1 cellular context compared by ENCODE assay signal in the genomic region with DNA sequence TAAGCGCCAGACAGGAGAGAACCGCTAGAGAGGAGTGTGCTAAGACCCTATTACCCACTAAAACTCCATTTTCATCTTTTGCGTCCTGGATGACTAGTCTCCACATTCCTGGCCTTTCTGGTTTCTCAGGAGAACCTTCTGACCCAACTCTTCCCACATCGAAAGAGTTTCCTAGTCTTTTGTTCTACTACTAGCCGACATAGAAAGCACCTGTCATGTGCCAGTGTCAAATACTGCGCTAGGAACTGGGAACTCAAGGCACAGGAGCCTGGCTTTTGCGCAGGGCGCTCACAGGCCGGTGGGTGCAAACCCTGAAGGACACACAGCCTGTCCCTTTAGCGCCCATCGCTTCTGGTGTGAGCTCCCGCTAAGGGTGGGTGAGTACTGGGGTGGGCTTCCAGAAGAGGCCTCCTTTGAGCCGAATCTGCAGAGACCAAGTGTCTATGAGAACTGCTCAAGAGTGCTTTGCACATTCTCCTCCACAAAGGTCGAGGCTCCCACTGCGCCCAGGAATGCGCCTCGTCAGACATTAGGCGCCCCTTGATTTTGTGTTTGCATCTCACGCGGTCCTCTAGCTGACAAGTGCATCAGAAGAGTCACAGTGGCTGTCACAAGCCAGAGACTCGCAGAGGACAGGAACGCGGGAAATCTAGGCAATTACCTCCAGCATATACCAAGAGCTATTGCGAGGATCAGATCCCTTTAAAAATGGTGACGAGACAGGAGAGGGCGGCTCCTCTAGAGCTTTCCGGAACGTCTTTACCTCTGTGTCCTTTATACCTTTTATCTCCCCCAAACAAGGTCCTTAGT.
TF ChIP-seq lines count a peak whose summit lies in the region.

No MANE protein-coding gene starts in this region.

TF ChIP-seq in HepG2, 621 proteins besides CTCF, POLR2A, EP300 and RAD21 (continued from another document and continues in another):
- TF ChIP-seq, protein P1, sequence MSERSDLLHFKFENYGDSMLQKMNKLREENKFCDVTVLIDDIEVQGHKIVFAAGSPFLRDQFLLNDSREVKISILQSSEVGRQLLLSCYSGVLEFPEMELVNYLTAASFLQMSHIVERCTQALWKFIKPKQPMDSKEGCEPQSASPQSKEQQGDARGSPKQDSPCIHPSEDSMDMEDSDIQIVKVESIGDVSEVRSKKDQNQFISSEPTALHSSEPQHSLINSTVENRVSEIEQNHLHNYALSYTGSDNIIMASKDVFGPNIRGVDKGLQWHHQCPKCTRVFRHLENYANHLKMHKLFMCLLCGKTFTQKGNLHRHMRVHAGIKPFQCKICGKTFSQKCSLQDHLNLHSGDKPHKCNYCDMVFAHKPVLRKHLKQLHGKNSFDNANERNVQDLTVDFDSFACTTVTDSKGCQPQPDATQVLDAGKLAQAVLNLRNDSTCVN (CRISPR knock-in tag; IDR thresholded peaks at IDR 0.05; ENCODE audit: borderline replicate concordance), result no peak
- TF ChIP-seq ZFAT (CRISPR knock-in tag; conservative IDR thresholded peaks at IDR 0.05) (0 out of 2 replicates have a peak, but pooled peaks have one; percentile 17), ZKSCAN1 (IDR thresholded peaks at IDR 0.05; ENCODE audit: low read length) (no peak), ZNF225 (CRISPR knock-in tag; IDR thresholded peaks at IDR 0.05) (no peak), JDP2 (CRISPR knock-in tag; IDR thresholded peaks at IDR 0.05; ENCODE audit: borderline replicate concordance) (no peak), ZIK1 (CRISPR knock-in tag; IDR thresholded peaks at IDR 0.05; ENCODE audit: borderline replicate concordance, low read depth) (no peak), NR3C1 (CRISPR knock-in tag; IDR thresholded peaks at IDR 0.05) (no peak), YEATS2 (CRISPR knock-in tag; IDR thresholded peaks at IDR 0.05; ENCODE audit: borderline replicate concordance) (no peak), ERF (CRISPR knock-in tag; IDR thresholded peaks at IDR 0.05) (no peak), ZC3H4 (CRISPR knock-in tag; IDR thresholded peaks at IDR 0.05; ENCODE audit: borderline replicate concordance) (peak; percentile 58; the same call in 1 of the 2 replicates), PTBP1 (IDR thresholded peaks at IDR 0.05; ENCODE audit: low read depth, low read length, poor library complexity, severe bottlenecking) (no peak), TARDBP (CRISPR knock-in tag; IDR thresholded peaks at IDR 0.05) (no peak), MBNL3 (CRISPR knock-in tag; conservative IDR thresholded peaks at IDR 0.05) (no peak), ZNF703 (CRISPR knock-in tag; IDR thresholded peaks at IDR 0.05; ENCODE audit: borderline replicate concordance) (no peak), ZNF879 (CRISPR knock-in tag; IDR thresholded peaks at IDR 0.05) (no peak), ZNF772 (CRISPR knock-in tag; IDR thresholded peaks at IDR 0.05) (0 out of 2 replicates have a peak, but pooled peaks have one; percentile 19), ARHGAP35 (CRISPR knock-in tag; IDR thresholded peaks at IDR 0.05; ENCODE audit: borderline replicate concordance) (no peak), NFYB (CRISPR knock-in tag; IDR thresholded peaks at IDR 0.05) (no peak), ZNF484 (CRISPR knock-in tag; IDR thresholded peaks at IDR 0.05; ENCODE audit: borderline replicate concordance, low read depth) (no peak), ZNF510 (CRISPR knock-in tag; IDR thresholded peaks at IDR 0.05; ENCODE audit: low read depth) (0 out of 2 replicates have a peak, but pooled peaks have one; percentile 1), ATM (IDR thresholded peaks at IDR 0.05; ENCODE audit: borderline replicate concordance) (no peak), MAZ (IDR thresholded peaks at IDR 0.05; ENCODE audit: borderline replicate concordance, low read depth, low read length) (no peak), MAZ (CRISPR knock-in tag; IDR thresholded peaks at IDR 0.05; ENCODE audit: low read depth) (no peak), ZNF768 (CRISPR knock-in tag; IDR thresholded peaks at IDR 0.05) (peak; percentile 63; the same call in 1 of the 2 replicates), FOXJ3 (CRISPR knock-in tag; IDR thresholded peaks at IDR 0.05; ENCODE audit: borderline replicate concordance) (no peak), ZNF296 (CRISPR knock-in tag; conservative IDR thresholded peaks at IDR 0.05) (no peak), ZFP90 (CRISPR knock-in tag; IDR thresholded peaks at IDR 0.05; ENCODE audit: borderline replicate concordance) (no peak; the same call in 1 of the 2 replicates), ZNF546 (CRISPR knock-in tag; conservative IDR thresholded peaks at IDR 0.05) (no peak), TEAD3 (CRISPR knock-in tag; optimal IDR thresholded peaks at IDR 0.05; ENCODE audit: borderline replicate concordance) (peak; percentile 60), GLI4 (CRISPR knock-in tag; IDR thresholded peaks at IDR 0.05; ENCODE audit: borderline replicate concordance) (no peak), ZNF614 (CRISPR knock-in tag; IDR thresholded peaks at IDR 0.05; ENCODE audit: borderline replicate concordance) (no peak), MAFG (CRISPR knock-in tag; IDR thresholded peaks at IDR 0.05) (no peak), POLR2G (IDR thresholded peaks at IDR 0.05; ENCODE audit: low read depth, low read length) (no peak; the same call in 1 of the 2 replicates), ATF7 (IDR thresholded peaks at IDR 0.05) (no peak), ATF7 (CRISPR knock-in tag; IDR thresholded peaks at IDR 0.05) (no peak), ZNF331 (CRISPR knock-in tag; IDR thresholded peaks at IDR 0.05) (0 out of 2 replicates have a peak, but pooled peaks have one; percentile 26), CEBPG (CRISPR knock-in tag; IDR thresholded peaks at IDR 0.05) (no peak), ZNF263 (CRISPR knock-in tag; IDR thresholded peaks at IDR 0.05) (no peak), RELA (CRISPR knock-in tag; IDR thresholded peaks at IDR 0.05) (no peak), SALL1 (CRISPR knock-in tag; IDR thresholded peaks at IDR 0.05) (peak; percentile 50; the same call in 1 of the 2 replicates), MXI1 (IDR thresholded peaks at IDR 0.05; ENCODE audit: borderline replicate concordance, low read depth, low read length) (0 out of 3 replicates have a peak, but pooled peaks have one; percentile 34), ETV5 (CRISPR knock-in tag; IDR thresholded peaks at IDR 0.05; ENCODE audit: borderline replicate concordance) (no peak), SRF (IDR thresholded peaks at IDR 0.05; ENCODE audit: low read depth, low read length) (no peak), ZFP36 (IDR thresholded peaks at IDR 0.05; ENCODE audit: borderline replicate concordance, low read depth, low read length, partially characterized antibody) (no peak), TBX3 (IDR thresholded peaks at IDR 0.05; ENCODE audit: borderline replicate concordance) (0 out of 2 replicates have a peak, but pooled peaks have one; percentile 9), DMAP1 (CRISPR knock-in tag; IDR thresholded peaks at IDR 0.05) (no peak)
- TF ChIP-seq, protein P2, sequence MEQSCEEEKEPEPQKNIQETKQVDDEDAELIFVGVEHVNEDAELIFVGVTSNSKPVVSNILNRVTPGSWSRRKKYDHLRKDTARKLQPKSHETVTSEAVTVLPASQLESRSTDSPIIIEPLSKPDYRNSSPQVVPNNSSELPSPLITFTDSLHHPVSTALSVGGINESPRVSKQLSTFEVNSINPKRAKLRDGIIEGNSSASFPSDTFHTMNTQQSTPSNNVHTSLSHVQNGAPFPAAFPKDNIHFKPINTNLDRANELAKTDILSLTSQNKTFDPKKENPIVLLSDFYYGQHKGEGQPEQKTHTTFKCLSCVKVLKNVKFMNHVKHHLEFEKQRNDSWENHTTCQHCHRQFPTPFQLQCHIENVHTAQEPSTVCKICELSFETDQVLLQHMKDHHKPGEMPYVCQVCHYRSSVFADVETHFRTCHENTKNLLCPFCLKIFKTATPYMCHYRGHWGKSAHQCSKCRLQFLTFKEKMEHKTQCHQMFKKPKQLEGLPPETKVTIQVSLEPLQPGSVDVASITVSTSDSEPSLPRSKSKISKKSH (CRISPR knock-in tag; IDR thresholded peaks at IDR 0.05; ENCODE audit: borderline replicate concordance), result no peak; the same call in 1 of the 2 replicates
- TF ChIP-seq, protein P3, sequence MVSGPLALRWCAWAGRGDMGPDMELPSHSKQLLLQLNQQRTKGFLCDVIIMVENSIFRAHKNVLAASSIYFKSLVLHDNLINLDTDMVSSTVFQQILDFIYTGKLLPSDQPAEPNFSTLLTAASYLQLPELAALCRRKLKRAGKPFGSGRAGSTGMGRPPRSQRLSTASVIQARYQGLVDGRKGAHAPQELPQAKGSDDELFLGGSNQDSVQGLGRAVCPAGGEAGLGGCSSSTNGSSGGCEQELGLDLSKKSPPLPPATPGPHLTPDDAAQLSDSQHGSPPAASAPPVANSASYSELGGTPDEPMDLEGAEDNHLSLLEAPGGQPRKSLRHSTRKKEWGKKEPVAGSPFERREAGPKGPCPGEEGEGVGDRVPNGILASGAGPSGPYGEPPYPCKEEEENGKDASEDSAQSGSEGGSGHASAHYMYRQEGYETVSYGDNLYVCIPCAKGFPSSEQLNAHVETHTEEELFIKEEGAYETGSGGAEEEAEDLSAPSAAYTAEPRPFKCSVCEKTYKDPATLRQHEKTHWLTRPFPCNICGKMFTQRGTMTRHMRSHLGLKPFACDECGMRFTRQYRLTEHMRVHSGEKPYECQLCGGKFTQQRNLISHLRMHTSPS (CRISPR knock-in tag; IDR thresholded peaks at IDR 0.05; ENCODE audit: low read depth), result no peak
- TF ChIP-seq, protein P4, sequence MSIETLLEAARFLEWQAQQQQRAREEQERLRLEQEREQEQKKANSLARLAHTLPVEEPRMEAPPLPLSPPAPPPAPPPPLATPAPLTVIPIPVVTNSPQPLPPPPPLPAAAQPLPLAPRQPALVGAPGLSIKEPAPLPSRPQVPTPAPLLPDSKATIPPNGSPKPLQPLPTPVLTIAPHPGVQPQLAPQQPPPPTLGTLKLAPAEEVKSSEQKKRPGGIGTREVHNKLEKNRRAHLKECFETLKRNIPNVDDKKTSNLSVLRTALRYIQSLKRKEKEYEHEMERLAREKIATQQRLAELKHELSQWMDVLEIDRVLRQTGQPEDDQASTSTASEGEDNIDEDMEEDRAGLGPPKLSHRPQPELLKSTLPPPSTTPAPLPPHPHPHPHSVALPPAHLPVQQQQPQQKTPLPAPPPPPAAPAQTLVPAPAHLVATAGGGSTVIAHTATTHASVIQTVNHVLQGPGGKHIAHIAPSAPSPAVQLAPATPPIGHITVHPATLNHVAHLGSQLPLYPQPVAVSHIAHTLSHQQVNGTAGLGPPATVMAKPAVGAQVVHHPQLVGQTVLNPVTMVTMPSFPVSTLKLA (IDR thresholded peaks at IDR 0.05), result no peak
- TF ChIP-seq, protein P5, sequence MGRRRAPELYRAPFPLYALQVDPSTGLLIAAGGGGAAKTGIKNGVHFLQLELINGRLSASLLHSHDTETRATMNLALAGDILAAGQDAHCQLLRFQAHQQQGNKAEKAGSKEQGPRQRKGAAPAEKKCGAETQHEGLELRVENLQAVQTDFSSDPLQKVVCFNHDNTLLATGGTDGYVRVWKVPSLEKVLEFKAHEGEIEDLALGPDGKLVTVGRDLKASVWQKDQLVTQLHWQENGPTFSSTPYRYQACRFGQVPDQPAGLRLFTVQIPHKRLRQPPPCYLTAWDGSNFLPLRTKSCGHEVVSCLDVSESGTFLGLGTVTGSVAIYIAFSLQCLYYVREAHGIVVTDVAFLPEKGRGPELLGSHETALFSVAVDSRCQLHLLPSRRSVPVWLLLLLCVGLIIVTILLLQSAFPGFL (CRISPR knock-in tag; IDR thresholded peaks at IDR 0.05), result no peak
- TF ChIP-seq, protein P6, sequence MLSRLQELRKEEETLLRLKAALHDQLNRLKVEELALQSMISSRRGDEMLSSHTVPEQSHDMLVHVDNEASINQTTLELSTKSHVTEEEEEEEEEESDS (CRISPR knock-in tag; IDR thresholded peaks at IDR 0.05; ENCODE audit: borderline replicate concordance), result no peak
- TF ChIP-seq, protein P7, sequence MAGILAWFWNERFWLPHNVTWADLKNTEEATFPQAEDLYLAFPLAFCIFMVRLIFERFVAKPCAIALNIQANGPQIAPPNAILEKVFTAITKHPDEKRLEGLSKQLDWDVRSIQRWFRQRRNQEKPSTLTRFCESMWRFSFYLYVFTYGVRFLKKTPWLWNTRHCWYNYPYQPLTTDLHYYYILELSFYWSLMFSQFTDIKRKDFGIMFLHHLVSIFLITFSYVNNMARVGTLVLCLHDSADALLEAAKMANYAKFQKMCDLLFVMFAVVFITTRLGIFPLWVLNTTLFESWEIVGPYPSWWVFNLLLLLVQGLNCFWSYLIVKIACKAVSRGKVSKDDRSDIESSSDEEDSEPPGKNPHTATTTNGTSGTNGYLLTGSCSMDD (CRISPR knock-in tag; IDR thresholded peaks at IDR 0.05), result no peak
- TF ChIP-seq, protein P8, sequence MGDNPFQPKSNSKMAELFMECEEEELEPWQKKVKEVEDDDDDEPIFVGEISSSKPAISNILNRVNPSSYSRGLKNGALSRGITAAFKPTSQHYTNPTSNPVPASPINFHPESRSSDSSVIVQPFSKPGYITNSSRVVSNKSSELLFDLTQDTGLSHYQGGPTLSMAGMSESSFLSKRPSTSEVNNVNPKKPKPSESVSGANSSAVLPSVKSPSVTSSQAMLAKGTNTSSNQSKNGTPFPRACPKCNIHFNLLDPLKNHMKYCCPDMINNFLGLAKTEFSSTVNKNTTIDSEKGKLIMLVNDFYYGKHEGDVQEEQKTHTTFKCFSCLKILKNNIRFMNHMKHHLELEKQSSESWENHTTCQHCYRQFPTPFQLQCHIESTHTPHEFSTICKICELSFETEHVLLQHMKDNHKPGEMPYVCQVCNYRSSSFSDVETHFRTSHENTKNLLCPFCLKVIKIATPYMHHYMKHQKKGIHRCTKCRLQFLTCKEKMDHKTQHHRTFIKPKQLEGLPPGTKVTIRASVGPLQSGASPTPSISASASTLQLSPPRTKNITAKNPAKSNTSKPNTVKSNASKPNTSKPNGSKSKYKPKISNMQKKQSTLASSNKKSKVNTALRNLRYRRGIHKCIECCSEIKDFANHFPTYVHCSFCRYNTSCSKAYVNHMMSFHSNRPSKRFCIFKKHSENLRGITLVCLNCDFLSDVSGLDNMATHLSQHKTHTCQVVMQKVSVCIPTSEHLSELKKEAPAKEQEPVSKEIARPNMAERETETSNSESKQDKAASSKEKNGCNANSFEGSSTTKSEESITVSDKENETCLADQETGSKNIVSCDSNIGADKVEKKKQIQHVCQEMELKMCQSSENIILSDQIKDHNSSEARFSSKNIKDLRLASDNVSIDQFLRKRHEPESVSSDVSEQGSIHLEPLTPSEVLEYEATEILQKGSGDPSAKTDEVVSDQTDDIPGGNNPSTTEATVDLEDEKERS (CRISPR knock-in tag; IDR thresholded peaks at IDR 0.05), result 0 out of 2 replicates have a peak, but pooled peaks have one; percentile 40
- TF ChIP-seq, protein P9, sequence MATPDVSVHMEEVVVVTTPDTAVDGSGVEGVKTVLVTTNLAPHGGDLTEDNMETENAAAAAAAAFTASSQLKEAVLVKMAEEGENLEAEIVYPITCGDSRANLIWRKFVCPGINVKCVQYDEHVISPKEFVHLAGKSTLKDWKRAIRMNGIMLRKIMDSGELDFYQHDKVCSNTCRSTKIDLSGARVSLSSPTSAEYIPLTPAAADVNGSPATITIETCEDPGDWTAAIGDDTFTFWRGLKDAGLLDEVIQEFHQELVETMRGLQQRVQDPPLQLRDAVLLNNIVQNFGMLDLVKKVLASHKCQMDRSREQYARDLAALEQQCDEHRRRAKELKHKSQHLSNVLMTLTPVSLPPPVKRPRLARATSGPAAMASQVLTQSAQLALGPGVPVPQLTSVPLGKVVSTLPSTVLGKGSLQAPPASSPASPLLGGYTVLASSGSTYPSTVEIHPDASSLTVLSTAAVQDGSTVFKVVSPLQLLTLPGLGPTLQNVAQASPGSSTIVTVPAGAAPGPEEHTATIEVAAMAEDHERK (CRISPR knock-in tag; IDR thresholded peaks at IDR 0.05; ENCODE audit: low read depth), result no peak
